Comparison of ENCODE assay signal across 20 cellular contexts in the genomic region with DNA sequence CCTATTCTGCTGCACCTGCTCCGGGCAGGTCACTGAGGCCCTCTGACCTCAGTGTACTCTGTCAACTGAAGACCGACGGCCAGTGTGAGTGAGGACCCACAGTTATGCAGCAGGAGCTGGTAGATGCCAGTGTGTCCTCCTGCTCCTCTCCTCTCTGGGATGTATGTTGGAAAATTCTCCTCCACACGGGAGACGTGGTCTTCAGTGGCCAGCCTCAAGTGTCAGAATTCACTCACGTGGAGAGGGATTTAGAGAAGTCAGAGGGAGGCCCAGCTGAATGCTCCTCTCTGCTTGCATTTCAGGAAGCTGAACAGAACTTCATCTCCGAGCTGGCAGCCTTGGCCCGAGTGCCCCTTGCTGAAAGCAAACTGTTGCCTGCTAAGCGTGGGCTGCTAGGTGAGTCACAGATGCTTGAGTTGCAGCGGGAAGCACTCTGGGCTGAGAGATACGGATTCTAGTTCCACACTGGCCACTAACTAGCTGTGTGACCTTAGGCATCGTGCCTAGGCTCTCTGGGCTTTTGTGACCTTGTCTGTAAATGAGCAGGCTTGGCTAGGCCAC.
DNase-seq lines count a peak whose midpoint lies in the region; ATAC-seq and TF ChIP-seq lines count a peak whose summit lies in the region.
"Had no signal": no experiment of that assay in that cellular context is flagged by ENCODE, and none has a peak within 500 bp of the region (broad histone marks: within the 10 kb centered on the region; RNA-seq: fewer than 3 reads in every experiment).

No MANE protein-coding gene starts in this region.

- in situ Hi-C loops in GM13977 (cut with MboI; ENCODE audit: low pct_unique_long_range_greater_than_20kb, low sequenced_read_pairs, unreplicated experiment), result loop anchor here (25.0 kb wide), 2 partner anchors 422 to 747 kb away; partner anchors contain the start of gene STK32B

- DNase-seq in cardiac septum (ENCODE audit: low spot score) (peak; percentile 63), left ventricle myocardium inferior (no peak), amniotic epithelial cell (ENCODE audit: low read depth) (peak; percentile 22), mesenteric fat pad (ENCODE audit: low spot score) (peak; percentile 72), GM13977 (ENCODE audit: low spot score) (no peak), NCI-H1105 treated with DMSO at 0.1 percent for 48 hours (lab: John Stamatoyannopoulos, UW) (no peak)
- DNase-seq: 8988T, Karpas-422, MV-4-11, NCI-H1417, NCI-H1694 treated with DMSO at 0.1 percent for 48 hours, NCI-H2081 treated with DMSO at 0.1 percent for 48 hours, NCI-H2171 treated with DMSO at 0.1 percent for 48 hours, NCI-H524 treated with DMSO at 0.1 percent for 48 hours, NCI-H82 had no signal

- H3K4me3 ChIP-seq in left ventricle myocardium inferior, result no peak overlapping the region
- H3K4me3 ChIP-seq: GM23338, HAP-1 had no signal

- TF ChIP-seq CTCF in left ventricle myocardium inferior (IDR thresholded peaks at IDR 0.05; ENCODE audit: borderline replicate concordance), result no peak
- no peak for TF ChIP-seq CTCF in GM13977 (IDR thresholded peaks at IDR 0.05; ENCODE audit: extremely low read depth, insufficient read depth, missing control alignments)

- no peaks in the 10 kb centered on the region for H3K27me3 ChIP-seq in left ventricle myocardium inferior (ENCODE audit: low read depth)

- peaks cover 46% of the 10 kb centered on the region for H3K36me3 ChIP-seq in left ventricle myocardium inferior

- peaks cover 15% of the 10 kb centered on the region for H3K9me3 ChIP-seq in left ventricle myocardium inferior (replicated peaks)
- H3K9me3 ChIP-seq: HAP-1 had no signal

- ATAC-seq in HG02884 (IDR thresholded peaks at IDR 0.05; ENCODE audit: unreplicated experiment) (no peak), SK-N-SH treated with all-trans-retinoic acid at 6 μM for 48 hours (no peak)
- ATAC-seq: GM23338, Right ventricle myocardium inferior had no signal

- no peaks in the 10 kb centered on the region for H3K4me1 ChIP-seq in left ventricle myocardium inferior
- H3K4me1 ChIP-seq: HAP-1 had no signal

- no peak overlapping the region for H3K27ac ChIP-seq in left ventricle myocardium inferior (replicated peaks)

- intact Hi-C loops in cardiac septum (cut with DNase I) (no loop called here), left ventricle myocardium inferior (cut with micrococcal nuclease) (no loop called here)

TF ChIP-seq in SK-N-SH treated with all-trans-retinoic acid at 6 μM for 48 hours, 23 proteins besides CTCF, POLR2A, EP300 and RAD21:
- TF ChIP-seq ARNTL (CRISPR knock-in tag; IDR thresholded peaks at IDR 0.05; ENCODE audit: borderline replicate concordance, low read depth), result no peak
- no peak for TF ChIP-seq BACH2 (CRISPR knock-in tag; IDR thresholded peaks at IDR 0.05; ENCODE audit: borderline replicate concordance)
- TF ChIP-seq SNAI2 (CRISPR knock-in tag; IDR thresholded peaks at IDR 0.05), result no peak
- TF ChIP-seq, protein P1, sequence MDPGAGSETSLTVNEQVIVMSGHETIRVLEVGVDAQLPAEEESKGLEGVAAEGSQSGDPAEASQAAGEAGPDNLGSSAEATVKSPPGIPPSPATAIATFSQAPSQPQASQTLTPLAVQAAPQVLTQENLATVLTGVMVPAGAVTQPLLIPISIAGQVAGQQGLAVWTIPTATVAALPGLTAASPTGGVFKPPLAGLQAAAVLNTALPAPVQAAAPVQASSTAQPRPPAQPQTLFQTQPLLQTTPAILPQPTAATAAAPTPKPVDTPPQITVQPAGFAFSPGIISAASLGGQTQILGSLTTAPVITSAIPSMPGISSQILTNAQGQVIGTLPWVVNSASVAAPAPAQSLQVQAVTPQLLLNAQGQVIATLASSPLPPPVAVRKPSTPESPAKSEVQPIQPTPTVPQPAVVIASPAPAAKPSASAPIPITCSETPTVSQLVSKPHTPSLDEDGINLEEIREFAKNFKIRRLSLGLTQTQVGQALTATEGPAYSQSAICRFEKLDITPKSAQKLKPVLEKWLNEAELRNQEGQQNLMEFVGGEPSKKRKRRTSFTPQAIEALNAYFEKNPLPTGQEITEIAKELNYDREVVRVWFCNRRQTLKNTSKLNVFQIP (CRISPR knock-in tag; IDR thresholded peaks at IDR 0.05; ENCODE audit: borderline replicate concordance, low read depth), result no peak
- TF ChIP-seq GLIS3 (CRISPR knock-in tag; IDR thresholded peaks at IDR 0.05), result no peak
- TF ChIP-seq CREB5 (CRISPR knock-in tag; IDR thresholded peaks at IDR 0.05; ENCODE audit: low read depth), result no peak
- no peak for TF ChIP-seq ZFP3 (CRISPR knock-in tag; IDR thresholded peaks at IDR 0.05)
- TF ChIP-seq OSR1 (CRISPR knock-in tag; IDR thresholded peaks at IDR 0.05), result no peak
- no peak for TF ChIP-seq RARB (CRISPR knock-in tag; IDR thresholded peaks at IDR 0.05)
- no peak for TF ChIP-seq CSDC2 (CRISPR knock-in tag; IDR thresholded peaks at IDR 0.05)
- TF ChIP-seq TCF4 (CRISPR knock-in tag; IDR thresholded peaks at IDR 0.05; ENCODE audit: borderline replicate concordance), result no peak
- no peak for TF ChIP-seq ZNF565 (CRISPR knock-in tag; conservative IDR thresholded peaks at IDR 0.05; ENCODE audit: low read depth)
- no peak for TF ChIP-seq TOX (CRISPR knock-in tag; IDR thresholded peaks at IDR 0.05; ENCODE audit: borderline replicate concordance)

Comparison
In these comparisons a context has a peak if more than half of its experiments do, and no peak if none do; other contexts are left out.
1. DNase-seq: peak in cardiac septum (single experiment), amniotic epithelial cell (single experiment) and mesenteric fat pad (single experiment); none in left ventricle myocardium inferior (single experiment), GM13977 (single experiment) and NCI-H1105 treated with DMSO at 0.1 percent for 48 hours (single experiment).